3 cellular contexts compared by ENCODE assay signal in the genomic region with DNA sequence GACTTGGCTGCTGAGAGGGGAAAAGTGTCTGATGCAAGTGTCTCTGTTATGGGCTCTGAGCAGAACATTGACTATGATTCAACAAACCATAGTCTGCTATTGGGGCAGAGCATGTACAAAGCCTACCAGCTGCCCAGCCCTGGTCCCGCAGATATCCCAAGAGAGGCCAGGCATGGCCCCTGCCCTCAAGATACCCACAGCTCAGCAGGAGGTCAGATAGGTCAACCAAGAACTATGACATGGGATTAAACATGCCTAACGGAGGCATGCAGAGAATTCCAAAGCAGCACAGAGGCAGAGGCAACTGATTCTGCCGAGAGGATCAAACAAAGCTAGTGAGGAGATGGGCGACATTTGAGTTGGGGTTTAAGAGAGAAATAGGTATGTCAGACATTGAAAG.
TF ChIP-seq lines count a peak whose summit lies in the region.

No MANE protein-coding gene starts in this region.

TF ChIP-seq in neural cell, 6 proteins besides CTCF, POLR2A, EP300 and RAD21:
- TF ChIP-seq, protein P1, sequence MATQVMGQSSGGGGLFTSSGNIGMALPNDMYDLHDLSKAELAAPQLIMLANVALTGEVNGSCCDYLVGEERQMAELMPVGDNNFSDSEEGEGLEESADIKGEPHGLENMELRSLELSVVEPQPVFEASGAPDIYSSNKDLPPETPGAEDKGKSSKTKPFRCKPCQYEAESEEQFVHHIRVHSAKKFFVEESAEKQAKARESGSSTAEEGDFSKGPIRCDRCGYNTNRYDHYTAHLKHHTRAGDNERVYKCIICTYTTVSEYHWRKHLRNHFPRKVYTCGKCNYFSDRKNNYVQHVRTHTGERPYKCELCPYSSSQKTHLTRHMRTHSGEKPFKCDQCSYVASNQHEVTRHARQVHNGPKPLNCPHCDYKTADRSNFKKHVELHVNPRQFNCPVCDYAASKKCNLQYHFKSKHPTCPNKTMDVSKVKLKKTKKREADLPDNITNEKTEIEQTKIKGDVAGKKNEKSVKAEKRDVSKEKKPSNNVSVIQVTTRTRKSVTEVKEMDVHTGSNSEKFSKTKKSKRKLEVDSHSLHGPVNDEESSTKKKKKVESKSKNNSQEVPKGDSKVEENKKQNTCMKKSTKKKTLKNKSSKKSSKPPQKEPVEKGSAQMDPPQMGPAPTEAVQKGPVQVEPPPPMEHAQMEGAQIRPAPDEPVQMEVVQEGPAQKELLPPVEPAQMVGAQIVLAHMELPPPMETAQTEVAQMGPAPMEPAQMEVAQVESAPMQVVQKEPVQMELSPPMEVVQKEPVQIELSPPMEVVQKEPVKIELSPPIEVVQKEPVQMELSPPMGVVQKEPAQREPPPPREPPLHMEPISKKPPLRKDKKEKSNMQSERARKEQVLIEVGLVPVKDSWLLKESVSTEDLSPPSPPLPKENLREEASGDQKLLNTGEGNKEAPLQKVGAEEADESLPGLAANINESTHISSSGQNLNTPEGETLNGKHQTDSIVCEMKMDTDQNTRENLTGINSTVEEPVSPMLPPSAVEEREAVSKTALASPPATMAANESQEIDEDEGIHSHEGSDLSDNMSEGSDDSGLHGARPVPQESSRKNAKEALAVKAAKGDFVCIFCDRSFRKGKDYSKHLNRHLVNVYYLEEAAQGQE (IDR thresholded peaks at IDR 0.05; ENCODE audit: borderline replicate concordance) = no peak
- no peak for TF ChIP-seq EZH2 (IDR thresholded peaks at IDR 0.05; ENCODE audit: borderline replicate concordance, insufficient read depth, low read length, poor library complexity, severe bottlenecking)

TF ChIP-seq in HEK293T, 16 proteins besides CTCF, POLR2A, EP300 and RAD21:
- TF ChIP-seq, protein P2, sequence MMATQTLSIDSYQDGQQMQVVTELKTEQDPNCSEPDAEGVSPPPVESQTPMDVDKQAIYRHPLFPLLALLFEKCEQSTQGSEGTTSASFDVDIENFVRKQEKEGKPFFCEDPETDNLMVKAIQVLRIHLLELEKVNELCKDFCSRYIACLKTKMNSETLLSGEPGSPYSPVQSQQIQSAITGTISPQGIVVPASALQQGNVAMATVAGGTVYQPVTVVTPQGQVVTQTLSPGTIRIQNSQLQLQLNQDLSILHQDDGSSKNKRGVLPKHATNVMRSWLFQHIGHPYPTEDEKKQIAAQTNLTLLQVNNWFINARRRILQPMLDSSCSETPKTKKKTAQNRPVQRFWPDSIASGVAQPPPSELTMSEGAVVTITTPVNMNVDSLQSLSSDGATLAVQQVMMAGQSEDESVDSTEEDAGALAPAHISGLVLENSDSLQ (IDR thresholded peaks at IDR 0.05) = no peak
- TF ChIP-seq TARDBP (IDR thresholded peaks at IDR 0.05) (no peak), FOXA1 (IDR thresholded peaks at IDR 0.05) (no peak), ZNF384 (IDR thresholded peaks at IDR 0.05) (no peak), HDGF (IDR thresholded peaks at IDR 0.05; ENCODE audit: borderline replicate concordance) (no peak), SP1 (IDR thresholded peaks at IDR 0.05) (no peak), ARNT (IDR thresholded peaks at IDR 0.05) (no peak), L3MBTL2 (conservative IDR thresholded peaks at IDR 0.05) (no peak), ELF4 (IDR thresholded peaks at IDR 0.05) (no peak), NFRKB (IDR thresholded peaks at IDR 0.05) (no peak), FOXM1 (IDR thresholded peaks at IDR 0.05; ENCODE audit: borderline replicate concordance) (no peak), FOXK2 (IDR thresholded peaks at IDR 0.05) (no peak), LEF1 (IDR thresholded peaks at IDR 0.05; ENCODE audit: borderline replicate concordance) (no peak), SUZ12 (IDR thresholded peaks at IDR 0.05) (no peak), BHLHE40 (IDR thresholded peaks at IDR 0.05; ENCODE audit: borderline replicate concordance) (no peak), CTBP1 (IDR thresholded peaks at IDR 0.05; ENCODE audit: borderline replicate concordance) (no peak)

TF ChIP-seq in HepG2, 621 proteins besides CTCF, POLR2A, EP300 and RAD21:
- TF ChIP-seq, protein P3, sequence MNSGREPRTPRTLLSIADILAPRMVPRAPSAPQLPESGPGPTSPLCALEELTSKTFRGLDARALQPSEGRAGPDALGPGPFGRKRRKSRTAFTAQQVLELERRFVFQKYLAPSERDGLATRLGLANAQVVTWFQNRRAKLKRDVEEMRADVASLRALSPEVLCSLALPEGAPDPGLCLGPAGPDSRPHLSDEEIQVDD (CRISPR knock-in tag; IDR thresholded peaks at IDR 0.05; ENCODE audit: borderline replicate concordance) = no peak
- TF ChIP-seq ZNF616 (CRISPR knock-in tag; IDR thresholded peaks at IDR 0.05; ENCODE audit: low read depth) (no peak), GATAD2A (CRISPR knock-in tag; IDR thresholded peaks at IDR 0.05) (no peak), ZNF598 (CRISPR knock-in tag; IDR thresholded peaks at IDR 0.05; ENCODE audit: borderline replicate concordance) (no peak), MAFF (IDR thresholded peaks at IDR 0.05; ENCODE audit: low read depth, low read length) (no peak), ZNF331 (CRISPR knock-in tag; IDR thresholded peaks at IDR 0.05) (no peak)
- TF ChIP-seq, protein P4, sequence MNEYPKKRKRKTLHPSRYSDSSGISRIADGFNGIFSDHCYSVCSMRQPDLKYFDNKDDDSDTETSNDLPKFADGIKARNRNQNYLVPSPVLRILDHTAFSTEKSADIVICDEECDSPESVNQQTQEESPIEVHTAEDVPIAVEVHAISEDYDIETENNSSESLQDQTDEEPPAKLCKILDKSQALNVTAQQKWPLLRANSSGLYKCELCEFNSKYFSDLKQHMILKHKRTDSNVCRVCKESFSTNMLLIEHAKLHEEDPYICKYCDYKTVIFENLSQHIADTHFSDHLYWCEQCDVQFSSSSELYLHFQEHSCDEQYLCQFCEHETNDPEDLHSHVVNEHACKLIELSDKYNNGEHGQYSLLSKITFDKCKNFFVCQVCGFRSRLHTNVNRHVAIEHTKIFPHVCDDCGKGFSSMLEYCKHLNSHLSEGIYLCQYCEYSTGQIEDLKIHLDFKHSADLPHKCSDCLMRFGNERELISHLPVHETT (CRISPR knock-in tag; conservative IDR thresholded peaks at IDR 0.05) = no peak
- TF ChIP-seq, protein P5, sequence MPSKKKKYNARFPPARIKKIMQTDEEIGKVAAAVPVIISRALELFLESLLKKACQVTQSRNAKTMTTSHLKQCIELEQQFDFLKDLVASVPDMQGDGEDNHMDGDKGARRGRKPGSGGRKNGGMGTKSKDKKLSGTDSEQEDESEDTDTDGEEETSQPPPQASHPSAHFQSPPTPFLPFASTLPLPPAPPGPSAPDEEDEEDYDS (CRISPR knock-in tag; IDR thresholded peaks at IDR 0.05) = no peak
TF ChIP-seq in HepG2: peak in this region for 0.
